ENCODE assay signal across 10 cellular contexts in genomic region chr11:60971520-60971919, GRCh38. TPM values are rescaled to one million over a fixed set of nuclear protein-coding genes. Genes with fewer than 3 reads are reported as not detected.
DNase-seq lines count a peak whose midpoint lies in the region; ATAC-seq and TF ChIP-seq lines count a peak whose summit lies in the region.
"Had no signal": no experiment of that assay in that cellular context is flagged by ENCODE, and none has a peak within 500 bp of the region (broad histone marks: within the 10 kb centered on the region; RNA-seq: fewer than 3 reads in every experiment).

Gene CD6 (plus strand): TSS chr11:60971680. CDS start chr11:60971866, 186 bp downstream.

- 83% methylated on average over 14 of the region's 16 CpGs for WGBS in suprapubic skin

- ATAC-seq in PC-3 (no peak), HG02981 (IDR thresholded peaks at IDR 0.05; ENCODE audit: unreplicated experiment) (no peak), GM21619 (IDR thresholded peaks at IDR 0.05; ENCODE audit: unreplicated experiment) (no peak)

- H3K36me3 ChIP-seq in PC-3 (ENCODE audit: low read depth, low read length) (no peaks in the 10 kb centered on the region), suprapubic skin (no peaks in the 10 kb centered on the region)

- CTCF ChIA-PET in PC-3 (lab: Charles Lee): no interaction called here

- POLR2A ChIA-PET in PC-3 (lab: Charles Lee; ENCODE audit: unreplicated experiment): no interaction called here

- no TSS peak for BruUV-seq in PC-3 (replicated peaks; lab: Mats Ljungman, UMichigan)

- intact Hi-C loops in PC-3 (cut with micrococcal nuclease): no loop called here

- TF ChIP-seq EP300 in suprapubic skin (IDR thresholded peaks at IDR 0.05): no peak

- no peaks in the 10 kb centered on the region for H4K20me1 ChIP-seq in PC-3 (ENCODE audit: low read length)

- H3K27ac Mint-ChIP-seq in nephron progenitor cell: no peak within 1 kb of the TSS
- H3K27ac Mint-ChIP-seq: type B pancreatic cell had no signal

- H3K27me3 ChIP-seq in PC-3 (ENCODE audit: low read length): peaks cover 26% of the 10 kb centered on the region
- no peaks in the 10 kb centered on the region for H3K27me3 ChIP-seq in suprapubic skin
- H3K27me3 ChIP-seq: dorsolateral prefrontal cortex had no signal

- H3K4me3 ChIP-seq in PC-3 (ENCODE audit: low read length) (no peak within 1 kb of the TSS), suprapubic skin (peak within 1 kb of the TSS; percentile 16)
- H3K4me3 ChIP-seq: dorsolateral prefrontal cortex had no signal

- no peak within 1 kb of the TSS for H3K4me3 Mint-ChIP-seq in nephron progenitor cell
- H3K4me3 Mint-ChIP-seq: type B pancreatic cell had no signal

- H3K27ac ChIP-seq in PC-3 (ENCODE audit: low read length): no peak within 1 kb of the TSS
- H3K27ac ChIP-seq in suprapubic skin: no peak within 1 kb of the TSS
- H3K27ac ChIP-seq: dorsolateral prefrontal cortex had no signal

- peaks cover 8% of the 10 kb centered on the region for H3K4me1 Mint-ChIP-seq in nephron progenitor cell

- H3K27me3 Mint-ChIP-seq in nephron progenitor cell (ENCODE audit: low read depth, poor library complexity): peaks cover 20% of the 10 kb centered on the region
- H3K27me3 Mint-ChIP-seq: type B pancreatic cell had no signal

- H3K9me2 ChIP-seq in PC-3 (replicated peaks; ENCODE audit: low read length): no peaks in the 10 kb centered on the region

- DNase-seq in PC-3 (no peak), islet precursor cell (peak; percentile 46), suprapubic skin (ENCODE audit: low spot score in 2 of 2) (peak in 1 of 2 donors; percentile 49), nephron progenitor cell (no peak)
- peak; percentile 68 for DNase-seq in activated CD8-positive, alpha-beta memory T cell treated with anti-CD3 and anti-CD28 coated beads, Interleukin-2, amount 50 U/mL, for 1 hour (ENCODE audit: extremely low read depth)
- DNase-seq: dorsolateral prefrontal cortex, NCI-H446 treated with DMSO at 0.1 percent for 48 hours had no signal

- TF ChIP-seq CTCF in PC-3 (conservative IDR thresholded peaks at IDR 0.05; ENCODE audit: low read depth, low read length) (no peak), suprapubic skin (IDR thresholded peaks at IDR 0.05) (no peak), nephron progenitor cell (IDR thresholded peaks at IDR 0.05) (no peak)

- H3K79me2 ChIP-seq in PC-3 (ENCODE audit: low read length): no peaks in the 10 kb centered on the region

- H3K4me1 ChIP-seq in PC-3 (ENCODE audit: insufficient read depth, low read length) (no peaks in the 10 kb centered on the region), suprapubic skin (peaks cover 5% of the 10 kb centered on the region)

- no peaks in the 10 kb centered on the region for H3F3A ChIP-seq in PC-3 (ENCODE audit: low read length, unreplicated experiment)

- peaks cover 8% of the 10 kb centered on the region for H3K36me3 Mint-ChIP-seq in nephron progenitor cell (ENCODE audit: low read depth)
- H3K36me3 Mint-ChIP-seq: type B pancreatic cell had no signal

- H3K9me3 Mint-ChIP-seq in nephron progenitor cell: peaks cover 35% of the 10 kb centered on the region
- H3K9me3 Mint-ChIP-seq: type B pancreatic cell had no signal

- no peak within 1 kb of the TSS for H3K4me2 ChIP-seq in PC-3 (ENCODE audit: low read length)

- H3K9me3 ChIP-seq in PC-3 (ENCODE audit: low read length) (no peaks in the 10 kb centered on the region), suprapubic skin (no peaks in the 10 kb centered on the region)

- H3K9ac ChIP-seq in PC-3 (ENCODE audit: low read length): no peak within 1 kb of the TSS

- no peak for TF ChIP-seq POLR2A in suprapubic skin (IDR thresholded peaks at IDR 0.05)

- 0 out of 2 replicates have a peak within 1 kb of the TSS, but pooled peaks have one; percentile 11 for H2AFZ ChIP-seq in PC-3 (ENCODE audit: low read length)

RNA-seq across cellular contexts. Expression of gene CD6, which starts in this region (rescaled TPM):
- not detected in 2 replicates for total RNA-seq in PC-3 (2014; rRNA removed)
- total RNA-seq in suprapubic skin: 1 to 10 TPM in 2 of 4 donors, under 1 TPM in 2; 0.15 to 1.7 (median 1.2) TPM

Comparison
In these comparisons a context has a peak if more than half of its experiments do, and no peak if none do; other contexts are left out.
1. DNase-seq: peak in activated CD8-positive, alpha-beta memory T cell treated with anti-CD3 and anti-CD28 coated beads, Interleukin-2, amount 50 U/mL, for 1 hour (single experiment) and islet precursor cell (single experiment); none in PC-3 (single experiment) and nephron progenitor cell (single experiment).